Comparison of ENCODE assay signal across 40 cellular contexts in genomic region chr10:117612113-117612512, GRCh38.
"Had no signal": no experiment of that assay in that cellular context is flagged by ENCODE, and none has a peak within 500 bp of the region (broad histone marks: within the 10 kb centered on the region; RNA-seq: fewer than 3 reads in every experiment).

No MANE protein-coding gene starts in this region.

- H3K4me1 ChIP-seq: adrenal gland, breast epithelium had no signal

- FAIRE-seq: astrocyte, bronchial epithelial cell had no signal

- H3K36me3 Mint-ChIP-seq: activated naive CD4-positive, alpha-beta T cell treated with anti-CD3 and anti-CD28 coated beads, Interleukin-2, amount 10 ng/mL, durations not matched to agents 7 days and 5 days; activated naive CD4-positive, alpha-beta T cell treated with anti-CD3 and anti-CD28 coated beads, Interleukin-2, amount 50 U/mL, for 24 hours; activated naive CD4-positive, alpha-beta T cell treated with anti-CD3 and anti-CD28 coated beads, Interleukin-2, amount 50 U/mL, for 72 hours; activated naive CD8-positive, alpha-beta T cell; activated naive CD8-positive, alpha-beta T cell treated with anti-CD3 and anti-CD28 coated beads for 36 hours; activated naive CD8-positive, alpha-beta T cell treated with anti-CD3 and anti-CD28 coated beads, Interleukin-2, amount 10 ng/mL, durations not matched to agents 7 days and 5 days; brain had no signal

- H3K9me3 Mint-ChIP-seq: activated naive CD4-positive, alpha-beta T cell treated with anti-CD3 and anti-CD28 coated beads for 36 hours; activated naive CD4-positive, alpha-beta T cell treated with anti-CD3 and anti-CD28 coated beads, Interleukin-2, amount 10 ng/mL, durations not matched to agents 7 days and 5 days; activated naive CD4-positive, alpha-beta T cell treated with anti-CD3 and anti-CD28 coated beads, Interleukin-2, amount 50 U/mL, for 24 hours; activated naive CD8-positive, alpha-beta T cell treated with anti-CD3 and anti-CD28 coated beads for 36 hours; activated naive CD8-positive, alpha-beta T cell treated with anti-CD3 and anti-CD28 coated beads, Interleukin-2, amount 10 ng/mL, durations not matched to agents 7 days and 5 days; activated naive CD8-positive, alpha-beta T cell treated with anti-CD3 and anti-CD28 coated beads, Interleukin-2, amount 50 U/mL, for 24 hours; activated T-cell treated with anti-CD3 and anti-CD28 coated beads, Interleukin-2, amount 50 U/mL, for 24 hours; activated T-cell treated with anti-CD3 and anti-CD28 coated beads, Interleukin-2, amount 50 U/mL, for 4 hours; activated T-cell treated with anti-CD3 and anti-CD28 coated beads, Interleukin-2, amount 50 U/mL, for 72 hours; activated T-helper 1 cell treated with anti-CD3 and anti-CD28 coated beads, Interleukin-12 subunit alpha, Interleukin-12 subunit beta, Interleukin-2, Interleukin-4 antibody, amounts not matched to agents 30 ng/mL and 10 ng/mL and 1 ng/mL, durations not matched to agents 14 hours and 24 hours and 36 hours; activated T-helper 17 cell treated with anti-CD3 and anti-CD28 coated beads, Interleukin-2, amount 50 U/mL, for 72 hours; activated T-helper 2 cell treated with anti-CD3 and anti-CD28 coated beads, Interferon-gamma antibody, Interleukin-2, Interleukin-4, amounts not matched to agents 10 μg/mL and 5 μg/mL and 100 μg/mL, durations not matched to agents 14 hours and 24 hours and 36 hours; brain; central memory CD8-positive, alpha-beta T cell had no signal

- H3K27ac ChIP-seq: adrenal gland, ascending aorta, body of pancreas, brain microvascular endothelial cell, breast epithelium, cardiac muscle cell had no signal

- H3K4me1 Mint-ChIP-seq: activated naive CD4-positive, alpha-beta T cell treated with anti-CD3 and anti-CD28 coated beads, Interleukin-2, amount 10 ng/mL, durations not matched to agents 7 days and 5 days; activated naive CD8-positive, alpha-beta T cell treated with anti-CD3 and anti-CD28 coated beads for 36 hours; activated naive CD8-positive, alpha-beta T cell treated with anti-CD3 and anti-CD28 coated beads, Interleukin-2, amount 10 ng/mL, durations not matched to agents 7 days and 5 days; activated naive CD8-positive, alpha-beta T cell treated with anti-CD3 and anti-CD28 coated beads, Interleukin-2, amount 50 U/mL, for 24 hours; central memory CD8-positive, alpha-beta T cell had no signal

- H3K9me3 ChIP-seq: adrenal gland, ascending aorta, body of pancreas, breast epithelium had no signal

- H3K27me3 ChIP-seq: ascending aorta, body of pancreas, brain microvascular endothelial cell, breast epithelium, cardiac muscle cell had no signal

- H3K36me3 ChIP-seq: adrenal gland, ascending aorta, brain microvascular endothelial cell, breast epithelium, cardiac muscle cell had no signal

- ATAC-seq: activated naive CD4-positive, alpha-beta T cell treated with anti-CD3 and anti-CD28 coated beads, Interleukin-2, amount 50 U/mL, for 72 hours; activated naive CD8-positive, alpha-beta T cell treated with anti-CD3 and anti-CD28 coated beads, Interleukin-2, amount 50 U/mL, for 24 hours; activated T-cell treated with anti-CD3 and anti-CD28 coated beads, Interleukin-2, amount 50 U/mL, for 4 hours; activated T-cell treated with anti-CD3 and anti-CD28 coated beads, Interleukin-2, amount 50 U/mL, for 72 hours; activated T-helper 17 cell treated with anti-CD3 and anti-CD28 coated beads, Interleukin-2, amount 50 U/mL, for 72 hours; body of pancreas had no signal

- H3K4me3 ChIP-seq: adrenal gland, ascending aorta, body of pancreas, breast epithelium, cardiac muscle cell had no signal

- DNase-seq: activated effector memory CD4-positive, alpha-beta T cell treated with anti-CD3 and anti-CD28 coated beads, Interleukin-2, amount 50 U/mL, for 16 hours; activated effector memory CD4-positive, alpha-beta T cell treated with Interleukin-2 at 50 U/mL for 16 hours; activated gamma-delta T cell; activated gamma-delta T cell treated with Interleukin-2 at 50 U/mL for 16 hours; activated naive CD4-positive, alpha-beta T cell; activated naive CD4-positive, alpha-beta T cell treated with anti-CD3 and anti-CD28 coated beads for 36 hours; activated naive CD4-positive, alpha-beta T cell treated with anti-CD3 and anti-CD28 coated beads, Interleukin-2, amount 10 ng/mL, durations not matched to agents 7 days and 5 days; activated naive CD4-positive, alpha-beta T cell treated with anti-CD3 and anti-CD28 coated beads, Interleukin-2, amount 50 U/mL, for 16 hours; activated naive CD4-positive, alpha-beta T cell treated with Interleukin-2 at 50 U/mL for 16 hours; activated naive CD8-positive, alpha-beta T cell treated with anti-CD3 and anti-CD28 coated beads for 36 hours; activated naive CD8-positive, alpha-beta T cell treated with anti-CD3 and anti-CD28 coated beads, Interleukin-2, amount 10 ng/mL, durations not matched to agents 7 days and 5 days; activated naive CD8-positive, alpha-beta T cell treated with anti-CD3 and anti-CD28 coated beads, Interleukin-2, amount 50 U/mL, for 24 hours; activated T-cell treated with anti-CD3 and anti-CD28 coated beads, Interleukin-2, amount 50 U/mL, for 1 hour; activated T-cell treated with anti-CD3 and anti-CD28 coated beads, Interleukin-2, amount 50 U/mL, for 24 hours; activated T-cell treated with anti-CD3 and anti-CD28 coated beads, Interleukin-2, amount 50 U/mL, for 4 hours; activated T-cell treated with anti-CD3 and anti-CD28 coated beads, Interleukin-2, amount 50 U/mL, for 48 hours; activated T-cell treated with anti-CD3 and anti-CD28 coated beads, Interleukin-2, amount 50 U/mL, for 72 hours; adrenal gland; amniotic stem cell; amygdala; anterior cingulate cortex; aorta; body of pancreas; brain microvascular endothelial cell; caudate nucleus; central memory CD4-positive, alpha-beta T cell; cerebellar nuclear complex had no signal

- H3K27ac Mint-ChIP-seq: activated naive CD4-positive, alpha-beta T cell treated with anti-CD3 and anti-CD28 coated beads for 36 hours; activated naive CD4-positive, alpha-beta T cell treated with anti-CD3 and anti-CD28 coated beads, Interleukin-2, amount 10 ng/mL, durations not matched to agents 7 days and 5 days; activated naive CD4-positive, alpha-beta T cell treated with anti-CD3 and anti-CD28 coated beads, Interleukin-2, amount 50 U/mL, for 24 hours; activated naive CD4-positive, alpha-beta T cell treated with anti-CD3 and anti-CD28 coated beads, Interleukin-2, amount 50 U/mL, for 72 hours; activated naive CD8-positive, alpha-beta T cell; activated naive CD8-positive, alpha-beta T cell treated with anti-CD3 and anti-CD28 coated beads for 36 hours; activated naive CD8-positive, alpha-beta T cell treated with anti-CD3 and anti-CD28 coated beads, Interleukin-2, amount 10 ng/mL, durations not matched to agents 7 days and 5 days; activated naive CD8-positive, alpha-beta T cell treated with anti-CD3 and anti-CD28 coated beads, Interleukin-2, amount 50 U/mL, for 24 hours; activated T-cell treated with anti-CD3 and anti-CD28 coated beads, Interleukin-2, amount 50 U/mL, for 24 hours; activated T-cell treated with anti-CD3 and anti-CD28 coated beads, Interleukin-2, amount 50 U/mL, for 72 hours; activated T-helper 1 cell treated with anti-CD3 and anti-CD28 coated beads, Interleukin-12 subunit alpha, Interleukin-12 subunit beta, Interleukin-2, Interleukin-4 antibody, amounts not matched to agents 30 ng/mL and 10 ng/mL and 1 ng/mL, durations not matched to agents 14 hours and 24 hours and 36 hours; activated T-helper 17 cell treated with anti-CD3 and anti-CD28 coated beads, Interleukin-2, amount 50 U/mL, for 72 hours; activated T-helper 2 cell treated with anti-CD3 and anti-CD28 coated beads, Interferon-gamma antibody, Interleukin-2, Interleukin-4, amounts not matched to agents 10 μg/mL and 5 μg/mL and 100 μg/mL, durations not matched to agents 14 hours and 24 hours and 36 hours; brain had no signal

- H3K4me3 Mint-ChIP-seq: activated naive CD4-positive, alpha-beta T cell treated with anti-CD3 and anti-CD28 coated beads for 36 hours; activated naive CD4-positive, alpha-beta T cell treated with anti-CD3 and anti-CD28 coated beads, Interleukin-2, amount 10 ng/mL, durations not matched to agents 7 days and 5 days; activated naive CD4-positive, alpha-beta T cell treated with anti-CD3 and anti-CD28 coated beads, Interleukin-2, amount 50 U/mL, for 24 hours; activated naive CD8-positive, alpha-beta T cell; activated naive CD8-positive, alpha-beta T cell treated with anti-CD3 and anti-CD28 coated beads for 36 hours; activated naive CD8-positive, alpha-beta T cell treated with anti-CD3 and anti-CD28 coated beads, Interleukin-2, amount 10 ng/mL, durations not matched to agents 7 days and 5 days; activated naive CD8-positive, alpha-beta T cell treated with anti-CD3 and anti-CD28 coated beads, Interleukin-2, amount 50 U/mL, for 24 hours; activated T-cell treated with anti-CD3 and anti-CD28 coated beads, Interleukin-2, amount 50 U/mL, for 24 hours; activated T-cell treated with anti-CD3 and anti-CD28 coated beads, Interleukin-2, amount 50 U/mL, for 4 hours; activated T-cell treated with anti-CD3 and anti-CD28 coated beads, Interleukin-2, amount 50 U/mL, for 72 hours; activated T-helper 1 cell treated with anti-CD3 and anti-CD28 coated beads, Interleukin-12 subunit alpha, Interleukin-12 subunit beta, Interleukin-2, Interleukin-4 antibody, amounts not matched to agents 30 ng/mL and 10 ng/mL and 1 ng/mL, durations not matched to agents 14 hours and 24 hours and 36 hours; activated T-helper 17 cell treated with anti-CD3 and anti-CD28 coated beads, Interleukin-2, amount 50 U/mL, for 72 hours; brain; central memory CD8-positive, alpha-beta T cell had no signal
